1 cellular context compared by ENCODE assay signal in the genomic region with DNA sequence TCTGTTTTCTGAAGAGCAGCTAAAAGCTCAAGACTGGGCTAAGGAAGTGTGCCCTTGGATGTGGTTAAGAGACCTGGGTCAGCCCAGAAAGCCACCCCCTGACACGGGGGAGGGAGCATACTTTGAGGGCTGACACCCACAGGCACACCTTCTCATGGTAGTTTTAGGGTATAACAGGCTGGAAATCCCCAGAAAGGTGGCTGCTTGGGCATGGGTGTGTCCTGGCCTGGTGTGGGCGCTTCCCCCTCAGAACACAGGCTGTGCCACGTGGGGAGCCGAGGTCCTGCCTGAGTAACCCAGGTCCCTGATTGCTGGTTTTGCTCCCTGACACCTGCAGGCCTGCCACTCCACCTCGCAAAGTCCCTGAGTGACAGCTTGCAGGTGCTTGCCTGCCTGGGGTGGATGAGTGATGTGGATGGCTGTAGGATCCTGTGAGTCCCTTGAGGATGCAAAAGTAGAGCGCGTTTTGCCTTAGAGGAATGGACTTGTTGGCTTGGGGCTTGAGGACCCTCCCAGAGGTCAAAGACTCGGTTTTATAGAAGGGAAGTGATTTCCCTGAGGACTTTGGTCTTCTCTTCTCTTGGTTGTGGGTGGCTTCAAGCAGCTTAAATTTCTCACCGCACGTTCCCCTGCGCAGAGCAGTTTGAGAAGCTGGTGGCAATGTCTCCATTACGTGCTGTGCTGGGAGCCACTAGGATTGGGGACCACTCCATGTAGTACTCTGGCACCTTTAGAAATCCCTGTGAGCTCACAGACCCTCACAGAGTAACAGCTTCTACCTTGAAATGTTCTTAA.
TF ChIP-seq lines count a peak whose summit lies in the region.

No MANE protein-coding gene starts in this region.

TF ChIP-seq in HepG2, 621 proteins besides CTCF, POLR2A, EP300 and RAD21:
- TF ChIP-seq, protein P1, sequence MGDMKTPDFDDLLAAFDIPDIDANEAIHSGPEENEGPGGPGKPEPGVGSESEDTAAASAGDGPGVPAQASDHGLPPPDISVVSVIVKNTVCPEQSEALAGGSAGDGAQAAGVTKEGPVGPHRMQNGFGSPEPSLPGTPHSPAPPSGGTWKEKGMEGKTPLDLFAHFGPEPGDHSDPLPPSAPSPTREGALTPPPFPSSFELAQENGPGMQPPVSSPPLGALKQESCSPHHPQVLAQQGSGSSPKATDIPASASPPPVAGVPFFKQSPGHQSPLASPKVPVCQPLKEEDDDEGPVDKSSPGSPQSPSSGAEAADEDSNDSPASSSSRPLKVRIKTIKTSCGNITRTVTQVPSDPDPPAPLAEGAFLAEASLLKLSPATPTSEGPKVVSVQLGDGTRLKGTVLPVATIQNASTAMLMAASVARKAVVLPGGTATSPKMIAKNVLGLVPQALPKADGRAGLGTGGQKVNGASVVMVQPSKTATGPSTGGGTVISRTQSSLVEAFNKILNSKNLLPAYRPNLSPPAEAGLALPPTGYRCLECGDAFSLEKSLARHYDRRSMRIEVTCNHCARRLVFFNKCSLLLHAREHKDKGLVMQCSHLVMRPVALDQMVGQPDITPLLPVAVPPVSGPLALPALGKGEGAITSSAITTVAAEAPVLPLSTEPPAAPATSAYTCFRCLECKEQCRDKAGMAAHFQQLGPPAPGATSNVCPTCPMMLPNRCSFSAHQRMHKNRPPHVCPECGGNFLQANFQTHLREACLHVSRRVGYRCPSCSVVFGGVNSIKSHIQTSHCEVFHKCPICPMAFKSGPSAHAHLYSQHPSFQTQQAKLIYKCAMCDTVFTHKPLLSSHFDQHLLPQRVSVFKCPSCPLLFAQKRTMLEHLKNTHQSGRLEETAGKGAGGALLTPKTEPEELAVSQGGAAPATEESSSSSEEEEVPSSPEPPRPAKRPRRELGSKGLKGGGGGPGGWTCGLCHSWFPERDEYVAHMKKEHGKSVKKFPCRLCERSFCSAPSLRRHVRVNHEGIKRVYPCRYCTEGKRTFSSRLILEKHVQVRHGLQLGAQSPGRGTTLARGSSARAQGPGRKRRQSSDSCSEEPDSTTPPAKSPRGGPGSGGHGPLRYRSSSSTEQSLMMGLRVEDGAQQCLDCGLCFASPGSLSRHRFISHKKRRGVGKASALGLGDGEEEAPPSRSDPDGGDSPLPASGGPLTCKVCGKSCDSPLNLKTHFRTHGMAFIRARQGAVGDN (CRISPR knock-in tag; IDR thresholded peaks at IDR 0.05), result peak; percentile 12; the same call in 1 of the 2 replicates
- TF ChIP-seq AGO2 (optimal IDR thresholded peaks at IDR 0.05; ENCODE audit: low read depth, low read length) (peak; percentile 46), ZNF354B (CRISPR knock-in tag; IDR thresholded peaks at IDR 0.05) (no peak)
- TF ChIP-seq, protein P2, sequence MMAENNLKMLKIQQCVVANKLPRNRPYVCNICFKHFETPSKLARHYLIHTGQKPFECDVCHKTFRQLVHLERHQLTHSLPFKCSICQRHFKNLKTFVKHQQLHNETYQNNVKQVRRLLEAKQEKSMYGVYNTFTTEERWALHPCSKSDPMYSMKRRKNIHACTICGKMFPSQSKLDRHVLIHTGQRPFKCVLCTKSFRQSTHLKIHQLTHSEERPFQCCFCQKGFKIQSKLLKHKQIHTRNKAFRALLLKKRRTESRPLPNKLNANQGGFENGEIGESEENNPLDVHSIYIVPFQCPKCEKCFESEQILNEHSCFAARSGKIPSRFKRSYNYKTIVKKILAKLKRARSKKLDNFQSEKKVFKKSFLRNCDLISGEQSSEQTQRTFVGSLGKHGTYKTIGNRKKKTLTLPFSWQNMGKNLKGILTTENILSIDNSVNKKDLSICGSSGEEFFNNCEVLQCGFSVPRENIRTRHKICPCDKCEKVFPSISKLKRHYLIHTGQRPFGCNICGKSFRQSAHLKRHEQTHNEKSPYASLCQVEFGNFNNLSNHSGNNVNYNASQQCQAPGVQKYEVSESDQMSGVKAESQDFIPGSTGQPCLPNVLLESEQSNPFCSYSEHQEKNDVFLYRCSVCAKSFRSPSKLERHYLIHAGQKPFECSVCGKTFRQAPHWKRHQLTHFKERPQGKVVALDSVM (CRISPR knock-in tag; IDR thresholded peaks at IDR 0.05), result no peak
